In the genomic region with DNA sequence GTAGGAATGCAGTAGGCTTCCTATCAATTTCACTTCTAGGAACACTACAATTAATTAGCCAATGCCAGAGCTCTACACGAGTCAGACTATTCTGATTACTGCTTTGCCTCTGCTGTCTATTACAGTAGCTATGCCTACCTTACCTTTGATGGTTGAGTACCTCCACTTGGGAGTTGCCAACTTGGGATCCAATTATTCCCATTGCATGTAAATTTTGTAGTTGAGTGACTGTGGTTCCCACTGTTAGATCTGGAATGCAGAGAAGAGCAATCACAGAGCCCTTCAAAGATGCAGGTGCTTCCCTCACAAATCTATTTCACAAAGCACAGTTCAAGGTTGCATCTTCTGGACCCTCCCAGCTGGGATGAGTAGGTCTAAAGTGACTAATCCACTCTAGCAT, we compare ENCODE assay signal across 33 cellular contexts.
"Had no signal": no experiment of that assay in that cellular context is flagged by ENCODE, and none has a peak within 500 bp of the region (broad histone marks: within the 10 kb centered on the region; RNA-seq: fewer than 3 reads in every experiment).

No MANE protein-coding gene starts in this region.

- H3K9me3 ChIP-seq: adrenal gland had no signal

- FAIRE-seq: astrocyte, bronchial epithelial cell had no signal

- DNase-seq: activated effector memory CD4-positive, alpha-beta T cell treated with anti-CD3 and anti-CD28 coated beads, Interleukin-2, amount 50 U/mL, for 16 hours; activated effector memory CD4-positive, alpha-beta T cell treated with Interleukin-2 at 50 U/mL for 16 hours; activated gamma-delta T cell; activated gamma-delta T cell treated with Interleukin-2 at 50 U/mL for 16 hours; activated naive CD4-positive, alpha-beta T cell; activated naive CD4-positive, alpha-beta T cell treated with anti-CD3 and anti-CD28 coated beads for 36 hours; activated naive CD4-positive, alpha-beta T cell treated with anti-CD3 and anti-CD28 coated beads, Interleukin-2, amount 10 ng/mL, durations not matched to agents 7 days and 5 days; activated naive CD4-positive, alpha-beta T cell treated with anti-CD3 and anti-CD28 coated beads, Interleukin-2, amount 50 U/mL, for 16 hours; activated naive CD4-positive, alpha-beta T cell treated with Interleukin-2 at 50 U/mL for 16 hours; activated naive CD8-positive, alpha-beta T cell treated with anti-CD3 and anti-CD28 coated beads for 36 hours; activated naive CD8-positive, alpha-beta T cell treated with anti-CD3 and anti-CD28 coated beads, Interleukin-2, amount 10 ng/mL, durations not matched to agents 7 days and 5 days; activated naive CD8-positive, alpha-beta T cell treated with anti-CD3 and anti-CD28 coated beads, Interleukin-2, amount 50 U/mL, for 24 hours; activated T-cell treated with anti-CD3 and anti-CD28 coated beads, Interleukin-2, amount 50 U/mL, for 24 hours; activated T-cell treated with anti-CD3 and anti-CD28 coated beads, Interleukin-2, amount 50 U/mL, for 4 hours; activated T-cell treated with anti-CD3 and anti-CD28 coated beads, Interleukin-2, amount 50 U/mL, for 48 hours; activated T-cell treated with anti-CD3 and anti-CD28 coated beads, Interleukin-2, amount 50 U/mL, for 72 hours; adrenal gland; amniotic stem cell; amygdala; anterior cingulate cortex; aorta; body of pancreas; brain microvascular endothelial cell; caudate nucleus; central memory CD4-positive, alpha-beta T cell; cerebellar nuclear complex had no signal

- H3K27me3 ChIP-seq: adrenal gland, ascending aorta, body of pancreas, brain microvascular endothelial cell, breast epithelium, cardiac muscle cell had no signal

- ATAC-seq: activated naive CD4-positive, alpha-beta T cell treated with anti-CD3 and anti-CD28 coated beads, Interleukin-2, amount 50 U/mL, for 72 hours; activated naive CD8-positive, alpha-beta T cell treated with anti-CD3 and anti-CD28 coated beads, Interleukin-2, amount 50 U/mL, for 24 hours; activated T-cell treated with anti-CD3 and anti-CD28 coated beads, Interleukin-2, amount 50 U/mL, for 4 hours; activated T-cell treated with anti-CD3 and anti-CD28 coated beads, Interleukin-2, amount 50 U/mL, for 72 hours; activated T-helper 17 cell treated with anti-CD3 and anti-CD28 coated beads, Interleukin-2, amount 50 U/mL, for 72 hours; body of pancreas had no signal

- H3K36me3 ChIP-seq: adrenal gland, ascending aorta, brain microvascular endothelial cell, breast epithelium, cardiac muscle cell had no signal

- H3K4me3 ChIP-seq: adrenal gland, ascending aorta, body of pancreas, breast epithelium, cardiac muscle cell had no signal

- H3K27ac ChIP-seq: adrenal gland, ascending aorta, body of pancreas, brain microvascular endothelial cell, breast epithelium, cardiac muscle cell had no signal

- H3K4me1 ChIP-seq: adrenal gland, ascending aorta, body of pancreas, breast epithelium had no signal
